ENCODE assay signal across 24 cellular contexts in the genomic region with DNA sequence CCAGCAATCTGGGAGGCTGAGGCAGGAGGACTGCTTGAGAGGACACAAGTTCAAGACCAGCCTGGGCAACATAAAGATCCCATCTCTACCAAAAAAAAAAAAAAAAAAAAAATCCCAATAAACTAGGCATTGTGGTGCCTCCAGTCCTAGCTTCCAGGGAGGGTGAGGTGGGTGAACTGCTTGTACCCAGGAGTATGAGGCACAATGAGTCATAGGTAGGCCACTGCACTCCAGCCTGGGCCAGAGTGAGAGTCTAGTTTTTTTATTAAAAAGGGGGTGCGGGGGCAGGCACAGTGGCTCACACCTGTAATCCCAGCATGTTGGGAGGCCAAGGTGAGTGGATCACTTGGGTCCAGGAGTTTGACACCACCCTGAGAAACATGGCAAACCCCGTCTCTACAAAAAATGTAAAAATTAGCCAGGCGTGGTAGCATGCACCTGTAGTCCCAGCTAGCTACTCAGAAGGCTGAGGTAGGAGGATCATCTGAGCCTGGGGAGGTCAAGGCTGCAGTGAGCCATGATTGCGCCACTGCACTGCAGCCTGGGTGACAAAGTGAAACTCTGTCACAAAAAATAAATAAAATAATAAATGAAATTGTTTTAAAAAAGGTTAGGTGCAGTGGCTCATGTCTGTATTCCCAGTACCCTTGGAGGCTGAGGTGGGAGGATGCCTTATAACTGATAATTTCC. TPM values are rescaled to one million over a fixed set of nuclear protein-coding genes. Genes with fewer than 3 reads are reported as not detected.
A peak's percentile ranks its signal among the peaks of the same experiment; 100 is the strongest.
DNase-seq lines count a peak whose midpoint lies in the region; ATAC-seq and TF ChIP-seq lines count a peak whose summit lies in the region.
"Had no signal": no experiment of that assay in that cellular context is flagged by ENCODE, and none has a peak within 500 bp of the region (broad histone marks: within the 10 kb centered on the region; RNA-seq: fewer than 3 reads in every experiment).

No MANE protein-coding gene starts in this region.

- H3K36me3 Mint-ChIP-seq in MCF 10A (ENCODE audit: insufficient read depth, unreplicated experiment): no peaks in the 10 kb centered on the region
- H3K36me3 Mint-ChIP-seq: CD14-positive monocyte had no signal

- H3K27me3 ChIP-seq in breast epithelium (no peaks in the 10 kb centered on the region), PC-3 (ENCODE audit: low read length) (no peaks in the 10 kb centered on the region), skeletal muscle satellite cell (ENCODE audit: control insufficient read depth, insufficient read depth, low read length) (no peaks in the 10 kb centered on the region), osteoblast (ENCODE audit: insufficient read depth, low read length) (no peaks in the 10 kb centered on the region)
- H3K27me3 ChIP-seq: MG63, Peyer's patch, SJSA1 had no signal

- H2AFZ ChIP-seq in PC-3 (ENCODE audit: low read length): no peak overlapping the region
- no peak overlapping the region for H2AFZ ChIP-seq in osteoblast (ENCODE audit: low read length)
- H2AFZ ChIP-seq: GM23338 had no signal

- H3K9ac ChIP-seq in PC-3 (ENCODE audit: low read length): no peak overlapping the region
- no peak overlapping the region for H3K9ac ChIP-seq in skeletal muscle satellite cell (ENCODE audit: low read depth, low read length)

- POLR2A ChIA-PET in MCF 10A (lab: Yijun Ruan, JAX) (interaction anchor here (0.7 to 2.1 kb wide), 4 partner anchors 11 to 1528 kb away, joined by 3 to 11 read pairs (median 3); no protein-coding TSS in a partner anchor), PC-3 (lab: Charles Lee; ENCODE audit: unreplicated experiment) (no interaction called here)

- H3K4me3 ChIP-seq in breast epithelium (no peak overlapping the region), PC-3 (ENCODE audit: low read length) (no peak overlapping the region), epithelial cell of esophagus (ENCODE audit: low read length) (no peak overlapping the region), skeletal muscle satellite cell (ENCODE audit: low read length) (no peak overlapping the region), osteoblast (ENCODE audit: insufficient read depth, low read length) (no peak overlapping the region)
- H3K4me3 ChIP-seq: GM23338, MG63, Peyer's patch, SJSA1 had no signal

- peak overlapping the region; percentile 82 for H3K27ac Mint-ChIP-seq in MCF 10A (ENCODE audit: low read depth, unreplicated experiment)
- H3K27ac Mint-ChIP-seq: GM23338 had no signal

- no peaks in the 10 kb centered on the region for H3K9me3 ChIP-seq in breast epithelium
- H3K9me3 ChIP-seq in PC-3 (ENCODE audit: low read length): no peaks in the 10 kb centered on the region
- H3K9me3 ChIP-seq in skeletal muscle satellite cell (replicated peaks; ENCODE audit: low read length): no peaks in the 10 kb centered on the region
- H3K9me3 ChIP-seq in osteoblast (ENCODE audit: low read depth, low read length): no peaks in the 10 kb centered on the region
- H3K9me3 ChIP-seq: MG63, Peyer's patch, SJSA1 had no signal

- H4K20me1 ChIP-seq in PC-3 (ENCODE audit: low read length) (no peaks in the 10 kb centered on the region), osteoblast (ENCODE audit: insufficient read depth, low read length) (no peaks in the 10 kb centered on the region)

- H3K4me1 ChIP-seq in breast epithelium (no peaks in the 10 kb centered on the region), PC-3 (ENCODE audit: insufficient read depth, low read length) (peaks cover 20% of the 10 kb centered on the region), skeletal muscle satellite cell (ENCODE audit: control insufficient read depth, insufficient read depth, low read length) (peaks cover 31% of the 10 kb centered on the region), osteoblast (ENCODE audit: insufficient read depth, low read length) (peaks cover 12% of the 10 kb centered on the region)
- H3K4me1 ChIP-seq: Peyer's patch, SJSA1 had no signal

- H3F3A ChIP-seq in PC-3 (ENCODE audit: low read length, unreplicated experiment): no peaks in the 10 kb centered on the region

- H3K27me3 Mint-ChIP-seq in MCF 10A (ENCODE audit: insufficient read depth, unreplicated experiment): no peaks in the 10 kb centered on the region

- no peak for TF ChIP-seq CTCF in MCF 10A (IDR thresholded peaks at IDR 0.05; ENCODE audit: unreplicated experiment)
- no peak for TF ChIP-seq CTCF in breast epithelium (IDR thresholded peaks at IDR 0.05)
- no peak for TF ChIP-seq CTCF in PC-3 (conservative IDR thresholded peaks at IDR 0.05; ENCODE audit: low read depth, low read length)
- no peak for TF ChIP-seq CTCF in epithelial cell of esophagus (IDR thresholded peaks at IDR 0.05; ENCODE audit: insufficient read depth, low read depth, low read length, missing control alignments)
- no peak for TF ChIP-seq CTCF in osteoblast (IDR thresholded peaks at IDR 0.05; ENCODE audit: extremely low read depth, low read depth, low read length)

- DNase-seq in MCF 10A (ENCODE audit: unreplicated experiment) (peak; percentile 83), breast epithelium (ENCODE audit: low spot score in 2 of 2) (no peak), PC-3 (peak; percentile 35), epithelial cell of esophagus (ENCODE audit: low read depth) (peak; percentile 57), osteoblast (ENCODE audit: insufficient read length, low spot score, missing footprints) (no peak), foreskin melanocyte (no peak)
- no peak for DNase-seq in central memory CD4-positive, alpha-beta T cell
- DNase-seq: AML-193; GDM1; HCEC 1CT; Karpas-422; MG63; NCI-H1436; NCI-H187 treated with DMSO at 0.1 percent for 48 hours; NCI-H774; NK-92 treated with Interleukin-12 subunit alpha and Interleukin-12 subunit beta, amount 100 ng/mL, for 24 hours; Peyer's patch had no signal

- BruUV-seq in MCF 10A (replicated peaks; lab: Mats Ljungman, UMichigan): no TSS peak
- BruUV-seq in PC-3 (replicated peaks; lab: Mats Ljungman, UMichigan): no TSS peak

- TF ChIP-seq POLR2A in breast epithelium (IDR thresholded peaks at IDR 0.05): no peak

- H3K9me3 Mint-ChIP-seq in MCF 10A (ENCODE audit: unreplicated experiment): no peaks in the 10 kb centered on the region
- H3K9me3 Mint-ChIP-seq: CD14-positive monocyte, GM23338 had no signal

- 0 out of 2 replicates have a peak, but pooled peaks have one; percentile 30 for ATAC-seq in PC-3
- ATAC-seq: GM23338, Right ventricle myocardium inferior had no signal

- no peak overlapping the region for H3K27ac ChIP-seq in breast epithelium
- no peak overlapping the region for H3K27ac ChIP-seq in PC-3 (ENCODE audit: low read length)
- no peak overlapping the region for H3K27ac ChIP-seq in osteoblast (ENCODE audit: low read depth, low read length)
- H3K27ac ChIP-seq: 22Rv1, Peyer's patch, SJSA1 had no signal

- peaks cover 34% of the 10 kb centered on the region for H3K4me1 Mint-ChIP-seq in MCF 10A (ENCODE audit: insufficient read depth, unreplicated experiment)

- CTCF ChIA-PET in MCF 10A (lab: Yijun Ruan, JAX) (interaction anchor here (1.0 to 2.4 kb wide), 4 partner anchors 13 to 38 kb away, joined by 3 to 14 read pairs (median 4); no protein-coding TSS in a partner anchor), PC-3 (lab: Charles Lee) (no interaction called here)

- H3K79me2 ChIP-seq in PC-3 (ENCODE audit: low read length) (no peaks in the 10 kb centered on the region), osteoblast (ENCODE audit: insufficient read depth, low read length) (no peaks in the 10 kb centered on the region)

- no peaks in the 10 kb centered on the region for H3K9me2 ChIP-seq in PC-3 (replicated peaks; ENCODE audit: low read length)

- no peaks in the 10 kb centered on the region for H3K36me3 ChIP-seq in breast epithelium
- H3K36me3 ChIP-seq in PC-3 (ENCODE audit: low read depth, low read length): no peaks in the 10 kb centered on the region
- H3K36me3 ChIP-seq in skeletal muscle satellite cell (ENCODE audit: insufficient read depth, low read length): no peaks in the 10 kb centered on the region
- no peaks in the 10 kb centered on the region for H3K36me3 ChIP-seq in osteoblast (ENCODE audit: insufficient read depth, low read length)
- H3K36me3 ChIP-seq: MG63, Peyer's patch, SJSA1 had no signal

- H3K4me2 ChIP-seq in PC-3 (ENCODE audit: low read length) (no peak overlapping the region), skeletal muscle satellite cell (ENCODE audit: low read length) (peak overlapping the region; percentile 15), osteoblast (ENCODE audit: insufficient read depth, low read length) (no peak overlapping the region)
- H3K4me2 ChIP-seq: GM23338 had no signal

- intact Hi-C loops in MCF 10A (cut with micrococcal nuclease): no loop called here
- intact Hi-C loops in breast epithelium (cut with DNase I; ENCODE audit: low total_unique reads): loop anchor here (10.0 kb wide), 1 partner anchor 712 kb away; no protein-coding TSS in a partner anchor
- intact Hi-C loops in PC-3 (cut with micrococcal nuclease): no loop called here

- H3K4me3 Mint-ChIP-seq in MCF 10A (ENCODE audit: unreplicated experiment): no peak overlapping the region
- H3K4me3 Mint-ChIP-seq: CD14-positive monocyte, GM23338 had no signal

RNA-seq across cellular contexts. Expression of a gene that starts 7.8 kb away (rescaled TPM):
- total RNA-seq in MCF 10A (2022) (0.16 and 0.42 TPM in 2 replicates), breast epithelium (under 1 TPM in 2 of 3 donors, not detected in 1; under 0.01 to 0.44 TPM), PC-3 (2014; rRNA removed) (0.35 and 0.91 TPM in 2 replicates), osteoblast (1.1 and 1.5 TPM in 2 replicates)
- 0.51 and 0.66 TPM in 2 replicates for total RNA-seq in skeletal muscle satellite cell (2012; rRNA removed)
- total RNA-seq: SJSA1 had no signal

RNA-seq across cellular contexts. Expression of a gene that starts 32.8 kb away (rescaled TPM):
- total RNA-seq in MCF 10A (2022): not detected in 2 replicates
- under 1 TPM in 2 of 3 donors, not detected in 1; 0.15 to 0.33 TPM for total RNA-seq in breast epithelium
- total RNA-seq in PC-3 (2014; rRNA removed): 0.29 TPM in 1 of 2 replicates, not detected in the other
- under 0.01 TPM in 1 of 2 replicates, not detected in the other for total RNA-seq in skeletal muscle satellite cell (2012; rRNA removed)
- total RNA-seq in osteoblast: under 0.01 TPM in 1 of 2 replicates, not detected in the other
- total RNA-seq: Daoy, GM23338 had no signal

RNA-seq across cellular contexts. Expression of a gene that starts 38.6 kb away (rescaled TPM):
- total RNA-seq in MCF 10A (2022): 20.1 and 21.8 TPM in 2 replicates
- 10 to 100 TPM; 12.8 to 36.3 (median 22.0) TPM for total RNA-seq in breast epithelium
- total RNA-seq in PC-3 (2014; rRNA removed): 10.1 and 18.6 TPM in 2 replicates
- total RNA-seq in skeletal muscle satellite cell (2012; rRNA removed): 8.7 and 14.7 TPM in 2 replicates
- 11.6 and 13.6 TPM in 2 replicates for total RNA-seq in osteoblast

RNA-seq across cellular contexts. Expression of a gene that starts 53.0 kb away (rescaled TPM):
- total RNA-seq in MCF 10A (2022): 18.6 and 21.1 TPM in 2 replicates
- 1 to 10 TPM; 6.6 to 9.8 (median 7.0) TPM for total RNA-seq in breast epithelium
- total RNA-seq in PC-3 (2014; rRNA removed): 9.6 and 20.2 TPM in 2 replicates
- total RNA-seq in skeletal muscle satellite cell (2012; rRNA removed): 12.9 and 14.2 TPM in 2 replicates
- total RNA-seq in osteoblast: 17.0 and 22.4 TPM in 2 replicates

Comparison
In these comparisons a context has a peak if more than half of its experiments do, and no peak if none do; other contexts are left out.
1. DNase-seq: peak in MCF 10A (single experiment), PC-3 (single experiment) and epithelial cell of esophagus (single experiment); none in breast epithelium (0 of 2), central memory CD4-positive, alpha-beta T cell (single experiment), osteoblast (single experiment) and foreskin melanocyte (single experiment).